ENCODE assay signal across 11 cellular contexts in genomic region chr3:134839990-134840389, GRCh38. TPM values are rescaled to one million over a fixed set of nuclear protein-coding genes. Genes with fewer than 3 reads are reported as not detected.
DNase-seq lines count a peak whose midpoint lies in the region; ATAC-seq, FAIRE-seq and TF ChIP-seq lines count a peak whose summit lies in the region.
"Had no signal": no experiment of that assay in that cellular context is flagged by ENCODE, and none has a peak within 500 bp of the region (broad histone marks: within the 10 kb centered on the region; RNA-seq: fewer than 3 reads in every experiment).

No MANE protein-coding gene starts in this region.

- H3K9ac ChIP-seq in GM12878 (ENCODE audit: control insufficient read depth, insufficient read depth, low read length), result no peak overlapping the region

- CTCF ChIA-PET in GM12878 (lab: Yijun Ruan, JAX), result interaction anchor here (1.1 to 4.5 kb wide), 7 partner anchors 11 to 399 kb away, joined by 3 to 18 read pairs (median 8); partner anchors contain the start of gene EPHB1

- H3K27me3 ChIP-seq in GM12878 (replicated peaks in 1 of 2; ENCODE audit: control insufficient read depth in 2 of 2, insufficient read depth in 2 of 2, low read length in 1 of 2) (no peaks in the 10 kb centered on the region), hepatocyte (no peaks in the 10 kb centered on the region)

- SMC1A ChIA-PET in GM12878 (lab: Charles Lee; ENCODE audit: uncharacterized antibody, unreplicated experiment), result interaction anchor here (0.8 to 3.8 kb wide), 9 partner anchors 10 to 545 kb away, joined by 3 to 17 read pairs (median 6); partner anchors contain the start of gene EPHB1

- no peak for TF ChIP-seq RAD21 in GM12878 (IDR thresholded peaks at IDR 0.05; ENCODE audit: insufficient read depth, low read depth, low read length)

- H3K9me2 ChIP-seq in hepatocyte (replicated peaks; ENCODE audit: insufficient read depth), result no peaks in the 10 kb centered on the region

- RAD21 ChIA-PET in GM12878 (lab: Charles Lee; ENCODE audit: unreplicated experiment), result interaction anchor here (0.8 to 1.6 kb wide), 4 partner anchors 13 to 64 kb away, joined by 3 to 5 read pairs (median 4); no protein-coding TSS in a partner anchor

- FAIRE-seq in GM12878 (lab: Jason Lieb, UNC), result peak; percentile 13

- in situ Hi-C loops in GM12878 (cut with MboI), result no loop called here

- H3K79me2 ChIP-seq in GM12878 (ENCODE audit: control insufficient read depth, insufficient read depth, low read length), result peaks cover 13% of the 10 kb centered on the region
- no peaks in the 10 kb centered on the region for H3K79me2 ChIP-seq in hepatocyte

- H3K4me3 ChIP-seq in GM12878 (no peak overlapping the region), hepatocyte (no peak overlapping the region)

- ATAC-seq in GM18909 (IDR thresholded peaks at IDR 0.05; ENCODE audit: poor library complexity, unreplicated experiment) (peak; percentile 83), GM21619 (IDR thresholded peaks at IDR 0.05; ENCODE audit: unreplicated experiment) (peak; percentile 76), HG03432 (IDR thresholded peaks at IDR 0.05; ENCODE audit: unreplicated experiment) (peak; percentile 62), GM12878 (peak; percentile 94), HG03045 (IDR thresholded peaks at IDR 0.05; ENCODE audit: unreplicated experiment) (no peak)

- no peaks in the 10 kb centered on the region for H4K20me1 ChIP-seq in GM12878 (ENCODE audit: control insufficient read depth, insufficient read depth)
- H4K20me1 ChIP-seq in hepatocyte (ENCODE audit: insufficient read depth, poor library complexity, severe bottlenecking), result no peaks in the 10 kb centered on the region

- BruUV-seq in GM12878 (replicated peaks; lab: Mats Ljungman, UMichigan), result no TSS peak

- TF ChIP-seq EP300 in GM12878 (IDR thresholded peaks at IDR 0.05; ENCODE audit: borderline replicate concordance in 1 of 2, control insufficient read depth in 1 of 2, low read depth in 2 of 2, low read length in 2 of 2), result no peak

- H3K36me3 ChIP-seq in GM12878 (ENCODE audit: control insufficient read depth in 2 of 2, insufficient read depth in 2 of 2, low read length in 1 of 2), result no peaks in the 10 kb centered on the region; a peak in 2 of 4 replicates
- no peaks in the 10 kb centered on the region for H3K36me3 ChIP-seq in hepatocyte (replicated peaks; ENCODE audit: insufficient read depth, low read depth)

- WGBS in GM12878 (ENCODE audit: insufficient coverage, insufficient replicate concordance, low lambda C conversion rate, missing lambda C conversion rate), result 0% methylated on average over 1 of the region's 1 CpG
- 84% methylated on average over 1 of the region's 1 CpG for WGBS in hepatocyte (ENCODE audit: low lambda C conversion rate, missing lambda C conversion rate)

- no peak overlapping the region for H3K4me2 ChIP-seq in GM12878 (ENCODE audit: control insufficient read depth, insufficient read depth)
- no peak overlapping the region for H3K4me2 ChIP-seq in hepatocyte

- TF ChIP-seq CTCF in GM12878 (IDR thresholded peaks at IDR 0.05 in 2 of 3, conservative IDR thresholded peaks at IDR 0.05 in 1 of 3; ENCODE audit: control insufficient read depth in 2 of 3, extremely low read depth in 1 of 3, insufficient read depth in 1 of 3, low read depth in 3 of 3, low read length in 3 of 3) (no peak), hepatocyte (IDR thresholded peaks at IDR 0.05; ENCODE audit: poor library complexity) (no peak)

- H2AFZ ChIP-seq in GM12878 (ENCODE audit: control insufficient read depth, low read depth, low read length) (no peak overlapping the region), hepatocyte (no peak overlapping the region)

- H3K4me1 ChIP-seq in GM12878 (ENCODE audit: control insufficient read depth, insufficient read depth, low read length) (peaks cover 13% of the 10 kb centered on the region), hepatocyte (ENCODE audit: insufficient read depth) (no peaks in the 10 kb centered on the region)

- no peak for DNase-seq in GM12878 (ENCODE audit: low read depth, low spot score)
- no peak for DNase-seq in NCI-H146 (lab: John Stamatoyannopoulos, UW)
- DNase-seq in HPDE6-E6E7 (ENCODE audit: extremely low spot score), result no peak
- no peak for DNase-seq in hepatocyte (ENCODE audit: low spot score)
- DNase-seq: effector memory CD4-positive, alpha-beta T cell; foreskin fibroblast; NCI-H2081 treated with DMSO at 0.1 percent for 48 hours had no signal

- POLR2A ChIA-PET in GM12878 (lab: Charles Lee), result interaction anchor here (1.4 kb wide), 1 partner anchor 9 kb away, joined by 4 read pairs; no protein-coding TSS in a partner anchor

- peaks cover 3% of the 10 kb centered on the region; the same call in 2 of the 3 replicates for H3K9me3 ChIP-seq in GM12878 (replicated peaks; ENCODE audit: control insufficient read depth, insufficient read depth, low read length)
- H3K9me3 ChIP-seq in hepatocyte (ENCODE audit: low read depth), result no peaks in the 10 kb centered on the region

- no peak overlapping the region for H3K27ac ChIP-seq in GM12878 (ENCODE audit: control insufficient read depth, insufficient read depth)
- H3K27ac ChIP-seq in hepatocyte, result no peak overlapping the region

- intact Hi-C loops in GM12878 (cut with micrococcal nuclease; ENCODE audit: unreplicated experiment), result loop anchor here (5.0 kb wide), 1 partner anchor 43 kb away; the partner anchor contains the start of gene EPHB1

- no peak for TF ChIP-seq POLR2A in GM12878 (IDR thresholded peaks at IDR 0.05; ENCODE audit: low read depth, low read length)

TF ChIP-seq in GM12878, 131 proteins besides CTCF, POLR2A, EP300 and RAD21:
- TF ChIP-seq, protein P1, sequence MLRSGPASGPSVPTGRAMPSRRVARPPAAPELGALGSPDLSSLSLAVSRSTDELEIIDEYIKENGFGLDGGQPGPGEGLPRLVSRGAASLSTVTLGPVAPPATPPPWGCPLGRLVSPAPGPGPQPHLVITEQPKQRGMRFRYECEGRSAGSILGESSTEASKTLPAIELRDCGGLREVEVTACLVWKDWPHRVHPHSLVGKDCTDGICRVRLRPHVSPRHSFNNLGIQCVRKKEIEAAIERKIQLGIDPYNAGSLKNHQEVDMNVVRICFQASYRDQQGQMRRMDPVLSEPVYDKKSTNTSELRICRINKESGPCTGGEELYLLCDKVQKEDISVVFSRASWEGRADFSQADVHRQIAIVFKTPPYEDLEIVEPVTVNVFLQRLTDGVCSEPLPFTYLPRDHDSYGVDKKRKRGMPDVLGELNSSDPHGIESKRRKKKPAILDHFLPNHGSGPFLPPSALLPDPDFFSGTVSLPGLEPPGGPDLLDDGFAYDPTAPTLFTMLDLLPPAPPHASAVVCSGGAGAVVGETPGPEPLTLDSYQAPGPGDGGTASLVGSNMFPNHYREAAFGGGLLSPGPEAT (IDR thresholded peaks at IDR 0.05; ENCODE audit: low read depth), result no peak
- 0 out of 2 replicates have a peak, but pooled peaks have one; percentile 15 for TF ChIP-seq SPI1 (IDR thresholded peaks at IDR 0.05; ENCODE audit: borderline replicate concordance, insufficient read depth, low read depth, low read length)

RNA-seq across cellular contexts. Expression of gene EPHB1, which starts 44.9 kb away (rescaled TPM):
- 62.8 and 71.3 TPM in 2 replicates for total RNA-seq in GM12878 (2013; cell fraction: nucleolus; rRNA removed)
- 1.3 and 1.5 TPM in 2 replicates for total RNA-seq in GM12878 (2014; rRNA removed)
- 0.67 and 0.69 TPM in 2 replicates for total RNA-seq in GM12878 (2014; rRNA removed; fragmentation: Illumina TruSeq; extraction: Trizol)
- 1.8 and 2.2 TPM in 2 replicates for total RNA-seq in GM12878 (2021)
- polyA plus RNA-seq in GM12878 (2011; ENCODE audit: low read depth), result 1.4 TPM
- 11.3 and 23.8 TPM in 2 replicates for polyA plus RNA-seq in GM12878 (2011; rRNA removed)
- 16.7 and 23.2 TPM in 2 replicates for polyA plus RNA-seq in GM12878 (2011; cell fraction: cytosol; rRNA removed)
- polyA plus RNA-seq in GM12878 (2011; cell fraction: nucleus; rRNA removed), result 40.2 and 43.2 TPM in 2 replicates
- polyA plus RNA-seq in GM12878 (2012), result 2.4 and 3.9 TPM in 2 replicates
- 0.52 and 0.84 TPM in 2 replicates for polyA plus RNA-seq in GM12878 (2014; fragmentation: Illumina TruSeq; extraction: Trizol)
- polyA plus RNA-seq in GM12878 (2014; fragmentation: Nextera tagmentation; extraction: Ambion mirVana), result under 1 TPM; 0.34 to 0.49 TPM
- 0.33 and 0.51 TPM in 2 replicates for polyA plus RNA-seq in GM12878 (2014; rRNA removed)
- 1 to 10 TPM; 1.6 TPM for polyA plus RNA-seq in GM12878 (2016; fragmentation: Nextera tagmentation; extraction: Ambion mirVana)
- polyA minus RNA-seq in GM12878 (2011; rRNA and poly(A)+ RNA removed), result 54.3 and 64.7 TPM in 2 replicates
- polyA minus RNA-seq in GM12878 (2011; cell fraction: cytosol; rRNA and poly(A)+ RNA removed), result 18.7 and 25.7 TPM in 2 replicates
- polyA minus RNA-seq in GM12878 (2011; cell fraction: nucleus; rRNA and poly(A)+ RNA removed), result 161 and 396 TPM in 2 replicates
- 2.3 and 3.3 TPM in 2 replicates for total RNA-seq in hepatocyte
- polyA plus RNA-seq in hepatocyte, result 4.5 and 5.6 TPM in 2 replicates
